ENCODE assay signal across 1 cellular context in the genomic region with DNA sequence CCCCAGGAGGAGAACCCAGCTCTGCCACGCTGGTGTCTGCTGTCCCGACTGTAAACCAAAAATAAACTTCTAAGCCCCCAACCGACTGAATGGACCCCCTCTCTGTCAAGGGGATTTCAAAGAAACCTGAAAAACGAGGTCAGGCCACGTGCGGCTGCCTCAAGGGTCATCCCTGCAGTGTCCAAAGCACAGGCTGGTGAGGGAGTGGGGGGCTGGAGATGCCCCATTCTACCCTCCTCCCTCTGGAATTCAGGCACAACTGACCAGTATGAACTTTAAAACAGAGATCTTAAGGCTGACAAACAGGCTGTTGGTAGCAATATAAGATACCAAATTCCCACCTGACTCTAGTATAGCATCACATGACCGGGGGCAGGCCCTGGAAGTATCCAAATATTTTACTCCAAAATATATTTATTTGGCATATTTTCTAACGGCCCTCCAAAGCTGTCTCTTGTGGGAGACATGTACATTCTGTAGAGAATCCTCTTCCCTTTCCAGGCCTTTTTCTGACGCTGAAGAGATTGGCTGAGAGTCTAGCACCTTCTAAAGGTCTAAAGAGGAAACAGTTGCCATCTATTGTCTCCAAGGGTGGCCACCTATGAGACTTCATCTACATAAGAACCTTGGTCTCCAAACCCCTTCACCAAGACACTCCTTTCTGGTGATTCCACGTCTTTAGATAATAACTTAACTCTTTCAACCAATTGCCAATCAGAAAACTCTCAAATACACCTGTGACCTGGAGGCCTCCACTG.
TF ChIP-seq lines count a peak whose summit lies in the region.

No MANE protein-coding gene starts in this region.

TF ChIP-seq in HCT116, 20 proteins besides CTCF, POLR2A, EP300 and RAD21 (continued from another document):
- TF ChIP-seq, protein P1, sequence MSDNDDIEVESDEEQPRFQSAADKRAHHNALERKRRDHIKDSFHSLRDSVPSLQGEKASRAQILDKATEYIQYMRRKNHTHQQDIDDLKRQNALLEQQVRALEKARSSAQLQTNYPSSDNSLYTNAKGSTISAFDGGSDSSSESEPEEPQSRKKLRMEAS (IDR thresholded peaks at IDR 0.05) = no peak
- TF ChIP-seq EGR1 (IDR thresholded peaks at IDR 0.05; ENCODE audit: low read depth) = no peak
- TF ChIP-seq EZH2 (IDR thresholded peaks at IDR 0.05) = no peak
- TF ChIP-seq, protein P2, sequence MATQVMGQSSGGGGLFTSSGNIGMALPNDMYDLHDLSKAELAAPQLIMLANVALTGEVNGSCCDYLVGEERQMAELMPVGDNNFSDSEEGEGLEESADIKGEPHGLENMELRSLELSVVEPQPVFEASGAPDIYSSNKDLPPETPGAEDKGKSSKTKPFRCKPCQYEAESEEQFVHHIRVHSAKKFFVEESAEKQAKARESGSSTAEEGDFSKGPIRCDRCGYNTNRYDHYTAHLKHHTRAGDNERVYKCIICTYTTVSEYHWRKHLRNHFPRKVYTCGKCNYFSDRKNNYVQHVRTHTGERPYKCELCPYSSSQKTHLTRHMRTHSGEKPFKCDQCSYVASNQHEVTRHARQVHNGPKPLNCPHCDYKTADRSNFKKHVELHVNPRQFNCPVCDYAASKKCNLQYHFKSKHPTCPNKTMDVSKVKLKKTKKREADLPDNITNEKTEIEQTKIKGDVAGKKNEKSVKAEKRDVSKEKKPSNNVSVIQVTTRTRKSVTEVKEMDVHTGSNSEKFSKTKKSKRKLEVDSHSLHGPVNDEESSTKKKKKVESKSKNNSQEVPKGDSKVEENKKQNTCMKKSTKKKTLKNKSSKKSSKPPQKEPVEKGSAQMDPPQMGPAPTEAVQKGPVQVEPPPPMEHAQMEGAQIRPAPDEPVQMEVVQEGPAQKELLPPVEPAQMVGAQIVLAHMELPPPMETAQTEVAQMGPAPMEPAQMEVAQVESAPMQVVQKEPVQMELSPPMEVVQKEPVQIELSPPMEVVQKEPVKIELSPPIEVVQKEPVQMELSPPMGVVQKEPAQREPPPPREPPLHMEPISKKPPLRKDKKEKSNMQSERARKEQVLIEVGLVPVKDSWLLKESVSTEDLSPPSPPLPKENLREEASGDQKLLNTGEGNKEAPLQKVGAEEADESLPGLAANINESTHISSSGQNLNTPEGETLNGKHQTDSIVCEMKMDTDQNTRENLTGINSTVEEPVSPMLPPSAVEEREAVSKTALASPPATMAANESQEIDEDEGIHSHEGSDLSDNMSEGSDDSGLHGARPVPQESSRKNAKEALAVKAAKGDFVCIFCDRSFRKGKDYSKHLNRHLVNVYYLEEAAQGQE (IDR thresholded peaks at IDR 0.05; ENCODE audit: low read depth) = no peak
- TF ChIP-seq, protein P3, sequence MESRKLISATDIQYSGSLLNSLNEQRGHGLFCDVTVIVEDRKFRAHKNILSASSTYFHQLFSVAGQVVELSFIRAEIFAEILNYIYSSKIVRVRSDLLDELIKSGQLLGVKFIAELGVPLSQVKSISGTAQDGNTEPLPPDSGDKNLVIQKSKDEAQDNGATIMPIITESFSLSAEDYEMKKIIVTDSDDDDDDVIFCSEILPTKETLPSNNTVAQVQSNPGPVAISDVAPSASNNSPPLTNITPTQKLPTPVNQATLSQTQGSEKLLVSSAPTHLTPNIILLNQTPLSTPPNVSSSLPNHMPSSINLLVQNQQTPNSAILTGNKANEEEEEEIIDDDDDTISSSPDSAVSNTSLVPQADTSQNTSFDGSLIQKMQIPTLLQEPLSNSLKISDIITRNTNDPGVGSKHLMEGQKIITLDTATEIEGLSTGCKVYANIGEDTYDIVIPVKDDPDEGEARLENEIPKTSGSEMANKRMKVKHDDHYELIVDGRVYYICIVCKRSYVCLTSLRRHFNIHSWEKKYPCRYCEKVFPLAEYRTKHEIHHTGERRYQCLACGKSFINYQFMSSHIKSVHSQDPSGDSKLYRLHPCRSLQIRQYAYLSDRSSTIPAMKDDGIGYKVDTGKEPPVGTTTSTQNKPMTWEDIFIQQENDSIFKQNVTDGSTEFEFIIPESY (IDR thresholded peaks at IDR 0.05; ENCODE audit: extremely low read depth, insufficient replicate concordance, low read length) = no peak
- no peak for TF ChIP-seq ELF1 (IDR thresholded peaks at IDR 0.05; ENCODE audit: borderline replicate concordance, low read depth)
- TF ChIP-seq ZNF274 (IDR thresholded peaks at IDR 0.05; ENCODE audit: low read depth, low read length) = no peak
- no peak for TF ChIP-seq ATF3 (IDR thresholded peaks at IDR 0.05)
- TF ChIP-seq SIN3A (IDR thresholded peaks at IDR 0.05; ENCODE audit: low read depth) = no peak
- TF ChIP-seq POLR2AphosphoS5 (IDR thresholded peaks at IDR 0.05; ENCODE audit: low read depth, low read length) = no peak
- TF ChIP-seq YY1 (IDR thresholded peaks at IDR 0.05; ENCODE audit: extremely low read depth, insufficient replicate concordance, low read depth, low read length) = no peak
